17 cellular contexts compared by ENCODE assay signal in the genomic region with DNA sequence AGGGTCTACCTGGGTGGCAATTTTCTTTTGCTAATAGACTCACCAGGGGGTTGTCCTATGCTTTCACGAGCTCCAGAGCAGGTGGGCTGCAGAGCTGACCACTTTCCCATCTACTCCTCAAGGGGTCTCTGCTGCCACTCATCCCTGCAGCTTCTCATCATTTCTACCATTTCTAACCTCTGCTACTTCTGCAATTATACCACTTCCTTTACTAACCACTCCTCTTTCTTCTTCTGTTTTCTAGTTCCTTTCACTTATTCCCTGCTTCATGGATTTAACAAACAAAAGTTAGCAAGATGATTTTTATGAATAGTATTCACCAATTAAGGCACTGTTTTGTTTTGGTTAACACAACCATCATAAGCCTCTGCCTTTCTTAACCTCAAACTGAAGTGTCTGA.
"Had no signal": no experiment of that assay in that cellular context is flagged by ENCODE, and none has a peak within 500 bp of the region (broad histone marks: within the 10 kb centered on the region; RNA-seq: fewer than 3 reads in every experiment).

No MANE protein-coding gene starts in this region.

- FAIRE-seq: urothelium cell line had no signal

- H3K4me3 ChIP-seq: tibial artery had no signal

- DNase-seq: activated CD4-positive, alpha-beta T cell treated with anti-CD3 and anti-CD28 coated beads, Interleukin-2, amount 10 ng/mL, durations not matched to agents 7 days and 5 days; activated CD4-positive, CD25-positive, alpha-beta regulatory T cell; activated CD8-positive, alpha-beta memory T cell treated with anti-CD3 and anti-CD28 coated beads, Interleukin-2, amount 50 U/mL, for 48 hours; activated gamma-delta T cell treated with Interleukin-2 at 50 U/mL for 16 hours; activated naive CD8-positive, alpha-beta T cell treated with anti-CD3 and anti-CD28 coated beads for 36 hours; amygdala; cortex of kidney; effector CD8-positive, alpha-beta T cell; foreskin fibroblast; glutamatergic neuron; left ventricle myocardium superior; mesendoderm; nucleus accumbens; posterior cingulate gyrus; stimulated activated CD4-positive, alpha-beta T cell treated with anti-CD3 and anti-CD28 coated beads, Interleukin-2, amount 100 ng/mL, for 48 hours; tibial artery had no signal
